In genomic region chr2:32780961-32781360, GRCh38 we compare ENCODE assay signal across 23 cellular contexts.
"Had no signal": no experiment of that assay in that cellular context is flagged by ENCODE, and none has a peak within 500 bp of the region (broad histone marks: within the 10 kb centered on the region; RNA-seq: fewer than 3 reads in every experiment).

No MANE protein-coding gene starts in this region.

- ATAC-seq: activated CD4-positive, CD25-positive, alpha-beta regulatory T cell treated with anti-CD3 and anti-CD28 coated beads, Interleukin-2, amount 50 U/mL, for 24 hours; activated CD8-positive, alpha-beta T cell treated with anti-CD3 and anti-CD28 coated beads, Interleukin-2, amount 10 ng/mL, durations not matched to agents 7 days and 5 days; activated naive CD4-positive, alpha-beta T cell treated with anti-CD3 and anti-CD28 coated beads, Interleukin-2, amount 50 U/mL, for 72 hours; activated naive CD8-positive, alpha-beta T cell treated with anti-CD3 and anti-CD28 coated beads, Interleukin-2, amount 50 U/mL, for 24 hours; PC-3; T-cell had no signal

- H3K27me3 ChIP-seq: ascending aorta had no signal

- DNase-seq: activated CD4-positive, alpha-beta T cell treated with anti-CD3 and anti-CD28 coated beads for 48 hours; activated CD4-positive, alpha-beta T cell treated with anti-CD3 and anti-CD28 coated beads, Interleukin-2, amount 50 U/mL, for 4 hours; activated CD8-positive, alpha-beta memory T cell treated with anti-CD3 and anti-CD28 coated beads, Interleukin-2, amount 50 U/mL, for 48 hours; activated CD8-positive, alpha-beta T cell treated with anti-CD3 and anti-CD28 coated beads, Interleukin-2, amount 10 ng/mL, durations not matched to agents 7 days and 5 days; activated naive CD4-positive, alpha-beta T cell; activated naive CD8-positive, alpha-beta T cell treated with anti-CD3 and anti-CD28 coated beads, Interleukin-2, amount 50 U/mL, for 24 hours; activated T-cell treated with anti-CD3 and anti-CD28 coated beads, Interleukin-2, amount 50 U/mL, for 1 hour; amniotic stem cell; KG1; NCI-H1048; NCI-H146; NCI-H1930; NCI-H510A treated with DMSO at 0.1 percent for 48 hours; NCI-H69; PC-3; T-cell; T-helper 2 cell; T1000; WERI-Rb-1 had no signal

- H3K36me3 ChIP-seq: WERI-Rb-1 had no signal

- H3K4me1 ChIP-seq: ascending aorta had no signal

- H3K4me3 ChIP-seq: ascending aorta, SK-N-MC had no signal

- H3K27ac ChIP-seq: ascending aorta, SK-N-MC, WERI-Rb-1 had no signal
